ENCODE assay signal across 23 cellular contexts in genomic region chr13:41306271-41307150, GRCh38. TPM values are rescaled to one million over a fixed set of nuclear protein-coding genes. Genes with fewer than 3 reads are reported as not detected.
DNase-seq lines count a peak whose midpoint lies in the region; ATAC-seq and TF ChIP-seq lines count a peak whose summit lies in the region.
"Had no signal": no experiment of that assay in that cellular context is flagged by ENCODE, and none has a peak within 500 bp of the region (broad histone marks: within the 10 kb centered on the region; RNA-seq: fewer than 3 reads in every experiment).

No MANE protein-coding gene starts in this region.

- intact Hi-C loops in left cardiac atrium (cut with DNase I) = no loop called here
- intact Hi-C loops in esophagus squamous epithelium (cut with DNase I) = no loop called here

- no peaks in the 10 kb centered on the region for H3K79me2 ChIP-seq in osteoblast (ENCODE audit: insufficient read depth, low read length)

- TF ChIP-seq CTCF in osteoblast (IDR thresholded peaks at IDR 0.05; ENCODE audit: extremely low read depth, low read depth, low read length) (no peak), esophagus squamous epithelium (IDR thresholded peaks at IDR 0.05) (no peak)

- no peaks in the 10 kb centered on the region for H4K20me1 ChIP-seq in osteoblast (ENCODE audit: insufficient read depth, low read length)

- H3K9me3 ChIP-seq in osteoblast (ENCODE audit: low read depth, low read length) (no peaks in the 10 kb centered on the region), esophagus squamous epithelium (no peaks in the 10 kb centered on the region)
- H3K9me3 ChIP-seq: psoas muscle, suprapubic skin had no signal

- H3K36me3 ChIP-seq in osteoblast (ENCODE audit: insufficient read depth, low read length) (no peaks in the 10 kb centered on the region), esophagus squamous epithelium (no peaks in the 10 kb centered on the region)
- H3K36me3 ChIP-seq: neural progenitor cell, suprapubic skin had no signal

- no peak overlapping the region for H3K4me2 ChIP-seq in osteoblast (ENCODE audit: insufficient read depth, low read length)
- H3K4me2 ChIP-seq: neural progenitor cell had no signal

- H3K27ac ChIP-seq in osteoblast (ENCODE audit: low read depth, low read length) = no peak overlapping the region
- H3K27ac ChIP-seq in esophagus squamous epithelium = no peak overlapping the region
- H3K27ac ChIP-seq: epithelial cell of prostate, neural progenitor cell, psoas muscle, suprapubic skin had no signal

- H3K27me3 ChIP-seq in osteoblast (ENCODE audit: insufficient read depth, low read length) = no peaks in the 10 kb centered on the region
- no peaks in the 10 kb centered on the region for H3K27me3 ChIP-seq in esophagus squamous epithelium
- H3K27me3 ChIP-seq: neural progenitor cell, suprapubic skin had no signal

- peak overlapping the region; percentile 21 for H2AFZ ChIP-seq in osteoblast (ENCODE audit: low read length)
- H2AFZ ChIP-seq: neural progenitor cell had no signal

- DNase-seq in Caki2 (ENCODE audit: low read depth) (peak; percentile 82), LHCN-M2 (ENCODE audit: low read depth) (peak; percentile 18), brain pericyte (ENCODE audit: low read depth, low spot score) (peak; percentile 33), osteoblast (ENCODE audit: insufficient read length, low spot score, missing footprints) (peak; percentile 72), left cardiac atrium (no peak), esophagus squamous epithelium (lab: John Stamatoyannopoulos, UW) (no peak)
- DNase-seq in stimulated activated CD8-positive, alpha-beta memory T cell treated with anti-CD3 and anti-CD28 coated beads, Interleukin-4, amount 100 ng/mL, for 48 hours = no peak
- DNase-seq: activated CD4-positive, CD25-positive, alpha-beta regulatory T cell treated with anti-CD3 and anti-CD28 coated beads, Interleukin-2, amount 50 U/mL, for 72 hours; activated naive CD4-positive, alpha-beta T cell treated with anti-CD3 and anti-CD28 coated beads for 36 hours; activated T-cell treated with anti-CD3 and anti-CD28 coated beads, Interleukin-2, amount 50 U/mL, for 4 hours; AML-193; amygdala; CD8-positive, alpha-beta memory T cell; foreskin melanocyte; GDM1; NCI-H1436 treated with DMSO at 0.1 percent for 48 hours; NCI-H524; psoas muscle; stimulated activated CD4-positive, alpha-beta T cell treated with anti-CD3 and anti-CD28 coated beads, Interleukin-1b, Interleukin-23, amount 100 ng/mL, for 48 hours had no signal

- no peak for TF ChIP-seq POLR2A in esophagus squamous epithelium (IDR thresholded peaks at IDR 0.05)

- ATAC-seq in left cardiac atrium = no peak
- ATAC-seq: activated T-cell treated with anti-CD3 and anti-CD28 coated beads, Interleukin-2, amount 50 U/mL, for 4 hours; psoas muscle; stimulated activated memory B cell treated with anti-CD40 and anti-IgM and Interleukin-4, amounts not matched to agents 10 μg/mL and 1 μg/mL and 100 μg/mL, for 72 hours had no signal

- 70 to 86% methylated on average over 13 to 15 of the region's 15 CpGs for WGBS in esophagus squamous epithelium, 2 donors

- H3K4me1 ChIP-seq in osteoblast (ENCODE audit: insufficient read depth, low read length) (peaks cover 4% of the 10 kb centered on the region), esophagus squamous epithelium (peaks cover 0 to 7% (median 0%) of the 10 kb centered on the region in 3 donors)
- H3K4me1 ChIP-seq: psoas muscle had no signal

- H3K4me3 ChIP-seq in osteoblast (ENCODE audit: insufficient read depth, low read length) (no peak overlapping the region), esophagus squamous epithelium (no peak overlapping the region)
- H3K4me3 ChIP-seq: neural progenitor cell, psoas muscle, suprapubic skin had no signal

- in situ Hi-C loops in Caki2 (cut with HindIII; ENCODE audit: low pct_unique_long_range_greater_than_20kb, low sequenced_read_pairs) = no loop called here

RNA-seq across cellular contexts. Expression of gene NAA16, which starts 4.6 kb away (rescaled TPM):
- 3.9 and 6.1 TPM in 2 replicates for total RNA-seq in Caki2 (2014; rRNA removed; shearing (Covaris generic); ENCODE audit: low replicate concordance)
- 6.5 and 7.6 TPM in 2 replicates for total RNA-seq in LHCN-M2 (2014; rRNA removed)
- 1.3 TPM for polyA plus RNA-seq in LHCN-M2 (2012)
- total RNA-seq in osteoblast = 8.3 and 10.6 TPM in 2 replicates
- total RNA-seq in left cardiac atrium = 10 to 100 TPM in 1 of 2 donors, 1 to 10 TPM in 1; 9.2 to 11.1 TPM
- 10 to 100 TPM in 3 of 4 donors, 1 to 10 TPM in 1; 8.1 to 21.4 (median 12.1) TPM for total RNA-seq in esophagus squamous epithelium

RNA-seq across cellular contexts. Expression of gene MTRF1, which starts 43.1 kb away (rescaled TPM):
- 4.3 and 11.6 TPM in 2 replicates for total RNA-seq in Caki2 (2014; rRNA removed; shearing (Covaris generic); ENCODE audit: low replicate concordance)
- total RNA-seq in LHCN-M2 (2014; rRNA removed) (10.2 and 10.9 TPM in 2 replicates), osteoblast (6.9 and 13.0 TPM in 2 replicates), left cardiac atrium (10 to 100 TPM; 11.1 to 12.4 TPM), esophagus squamous epithelium (10 to 100 TPM; 11.3 to 14.0 (median 12.2) TPM)
- 4.0 TPM for polyA plus RNA-seq in LHCN-M2 (2012)

Comparison
In these comparisons a context has a peak if more than half of its experiments do, and no peak if none do; other contexts are left out.
1. DNase-seq: peak in Caki2 (single experiment), LHCN-M2 (single experiment), brain pericyte (single experiment) and osteoblast (single experiment); none in left cardiac atrium (single experiment), stimulated activated CD8-positive, alpha-beta memory T cell treated with anti-CD3 and anti-CD28 coated beads, Interleukin-4, amount 100 ng/mL, for 48 hours (single experiment) and esophagus squamous epithelium (single experiment).